2 cellular contexts compared by ENCODE assay signal in genomic region chr12:120265203-120265482, GRCh38.
TF ChIP-seq lines count a peak whose summit lies in the region.

No MANE protein-coding gene starts in this region.

TF ChIP-seq in HCT116, 20 proteins besides CTCF, POLR2A, EP300 and RAD21 (continued from another document):
- TF ChIP-seq, protein P1, sequence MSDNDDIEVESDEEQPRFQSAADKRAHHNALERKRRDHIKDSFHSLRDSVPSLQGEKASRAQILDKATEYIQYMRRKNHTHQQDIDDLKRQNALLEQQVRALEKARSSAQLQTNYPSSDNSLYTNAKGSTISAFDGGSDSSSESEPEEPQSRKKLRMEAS (IDR thresholded peaks at IDR 0.05): no peak
- TF ChIP-seq CEBPB (IDR thresholded peaks at IDR 0.05; ENCODE audit: low read depth): no peak
- TF ChIP-seq, protein P2, sequence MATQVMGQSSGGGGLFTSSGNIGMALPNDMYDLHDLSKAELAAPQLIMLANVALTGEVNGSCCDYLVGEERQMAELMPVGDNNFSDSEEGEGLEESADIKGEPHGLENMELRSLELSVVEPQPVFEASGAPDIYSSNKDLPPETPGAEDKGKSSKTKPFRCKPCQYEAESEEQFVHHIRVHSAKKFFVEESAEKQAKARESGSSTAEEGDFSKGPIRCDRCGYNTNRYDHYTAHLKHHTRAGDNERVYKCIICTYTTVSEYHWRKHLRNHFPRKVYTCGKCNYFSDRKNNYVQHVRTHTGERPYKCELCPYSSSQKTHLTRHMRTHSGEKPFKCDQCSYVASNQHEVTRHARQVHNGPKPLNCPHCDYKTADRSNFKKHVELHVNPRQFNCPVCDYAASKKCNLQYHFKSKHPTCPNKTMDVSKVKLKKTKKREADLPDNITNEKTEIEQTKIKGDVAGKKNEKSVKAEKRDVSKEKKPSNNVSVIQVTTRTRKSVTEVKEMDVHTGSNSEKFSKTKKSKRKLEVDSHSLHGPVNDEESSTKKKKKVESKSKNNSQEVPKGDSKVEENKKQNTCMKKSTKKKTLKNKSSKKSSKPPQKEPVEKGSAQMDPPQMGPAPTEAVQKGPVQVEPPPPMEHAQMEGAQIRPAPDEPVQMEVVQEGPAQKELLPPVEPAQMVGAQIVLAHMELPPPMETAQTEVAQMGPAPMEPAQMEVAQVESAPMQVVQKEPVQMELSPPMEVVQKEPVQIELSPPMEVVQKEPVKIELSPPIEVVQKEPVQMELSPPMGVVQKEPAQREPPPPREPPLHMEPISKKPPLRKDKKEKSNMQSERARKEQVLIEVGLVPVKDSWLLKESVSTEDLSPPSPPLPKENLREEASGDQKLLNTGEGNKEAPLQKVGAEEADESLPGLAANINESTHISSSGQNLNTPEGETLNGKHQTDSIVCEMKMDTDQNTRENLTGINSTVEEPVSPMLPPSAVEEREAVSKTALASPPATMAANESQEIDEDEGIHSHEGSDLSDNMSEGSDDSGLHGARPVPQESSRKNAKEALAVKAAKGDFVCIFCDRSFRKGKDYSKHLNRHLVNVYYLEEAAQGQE (IDR thresholded peaks at IDR 0.05; ENCODE audit: low read depth): no peak
- TF ChIP-seq SRF (IDR thresholded peaks at IDR 0.05; ENCODE audit: low read depth): no peak
- no peak for TF ChIP-seq CBX3 (IDR thresholded peaks at IDR 0.05; ENCODE audit: low read depth)
- no peak for TF ChIP-seq FOSL1 (IDR thresholded peaks at IDR 0.05; ENCODE audit: low read depth)

TF ChIP-seq in GM12891, 5 proteins besides CTCF, POLR2A, EP300 and RAD21 (continued from another document):
- no peak for TF ChIP-seq POLR2AphosphoS5 (IDR thresholded peaks at IDR 0.05; ENCODE audit: low read depth, low read length)
